1 cellular context compared by ENCODE assay signal in the genomic region with DNA sequence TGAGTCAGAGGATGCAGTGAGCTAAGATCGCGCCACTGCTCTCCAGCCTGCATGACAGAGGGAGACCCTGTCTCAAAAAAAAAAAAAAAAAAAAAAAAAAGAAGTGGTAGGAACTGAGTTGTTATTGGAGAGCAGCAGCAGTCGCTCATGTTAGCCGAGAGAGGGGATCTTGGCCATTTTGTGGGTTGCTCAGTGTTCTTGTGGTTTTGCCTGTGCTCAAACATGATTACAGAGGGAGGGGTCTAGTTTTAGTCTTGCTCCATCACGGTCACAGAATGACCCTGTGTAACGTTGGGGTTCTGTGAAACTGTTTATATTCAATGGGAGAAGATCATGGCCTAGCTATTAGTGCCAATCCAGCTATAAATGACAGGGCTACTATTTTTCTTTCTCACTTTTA.
TF ChIP-seq lines count a peak whose summit lies in the region.

No MANE protein-coding gene starts in this region.

TF ChIP-seq in A549, 52 proteins besides CTCF, POLR2A, EP300 and RAD21 (continued from another document):
- TF ChIP-seq BCL3 (IDR thresholded peaks at IDR 0.05) (no peak), HEYL (CRISPR knock-in tag; IDR thresholded peaks at IDR 0.05) (no peak), FOSL2 (IDR thresholded peaks at IDR 0.05) (no peak), FOSL2 (CRISPR knock-in tag; IDR thresholded peaks at IDR 0.05) (no peak), HDAC2 (IDR thresholded peaks at IDR 0.05) (no peak), BHLHE40 (IDR thresholded peaks at IDR 0.05; ENCODE audit: low read depth, low read length) (no peak), RFX5 (IDR thresholded peaks at IDR 0.05) (no peak), CHD4 (IDR thresholded peaks at IDR 0.05; ENCODE audit: borderline replicate concordance) (no peak), TFCP2L1 (CRISPR knock-in tag; IDR thresholded peaks at IDR 0.05) (no peak), ZFP36 (IDR thresholded peaks at IDR 0.05; ENCODE audit: borderline replicate concordance, partially characterized antibody) (no peak)
- TF ChIP-seq, protein P1, sequence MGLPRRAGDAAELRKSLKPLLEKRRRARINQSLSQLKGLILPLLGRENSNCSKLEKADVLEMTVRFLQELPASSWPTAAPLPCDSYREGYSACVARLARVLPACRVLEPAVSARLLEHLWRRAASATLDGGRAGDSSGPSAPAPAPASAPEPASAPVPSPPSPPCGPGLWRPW (IDR thresholded peaks at IDR 0.05), result no peak
- TF ChIP-seq, protein P2, sequence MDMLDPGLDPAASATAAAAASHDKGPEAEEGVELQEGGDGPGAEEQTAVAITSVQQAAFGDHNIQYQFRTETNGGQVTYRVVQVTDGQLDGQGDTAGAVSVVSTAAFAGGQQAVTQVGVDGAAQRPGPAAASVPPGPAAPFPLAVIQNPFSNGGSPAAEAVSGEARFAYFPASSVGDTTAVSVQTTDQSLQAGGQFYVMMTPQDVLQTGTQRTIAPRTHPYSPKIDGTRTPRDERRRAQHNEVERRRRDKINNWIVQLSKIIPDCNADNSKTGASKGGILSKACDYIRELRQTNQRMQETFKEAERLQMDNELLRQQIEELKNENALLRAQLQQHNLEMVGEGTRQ (IDR thresholded peaks at IDR 0.05), result no peak
